Comparison of ENCODE assay signal across 21 cellular contexts in genomic region chr6:17186925-17187324, GRCh38.
DNase-seq lines count a peak whose midpoint lies in the region; FAIRE-seq and TF ChIP-seq lines count a peak whose summit lies in the region.
"Had no signal": no experiment of that assay in that cellular context is flagged by ENCODE, and none has a peak within 500 bp of the region (broad histone marks: within the 10 kb centered on the region; RNA-seq: fewer than 3 reads in every experiment).

No MANE protein-coding gene starts in this region.

- WGBS in small intestine, 3 donors = 83 to 93% (median 84%) methylated on average over 1 of the region's 1 CpG

- no peak overlapping the region for H3K27ac Mint-ChIP-seq in progenitor cell of endocrine pancreas
- H3K27ac Mint-ChIP-seq: B cell; CD4-positive, alpha-beta T cell; CD8-positive, alpha-beta T cell had no signal

- peaks cover 4% of the 10 kb centered on the region for H3K9me3 Mint-ChIP-seq in progenitor cell of endocrine pancreas (ENCODE audit: low read depth)
- H3K9me3 Mint-ChIP-seq: CD4-positive, alpha-beta T cell; CD8-positive, alpha-beta T cell had no signal

- no peak for TF ChIP-seq CTCF in HEK293 (tag by site-specific recombination; IDR thresholded peaks at IDR 0.05)
- no peak for TF ChIP-seq CTCF in progenitor cell of endocrine pancreas (IDR thresholded peaks at IDR 0.05; ENCODE audit: unreplicated experiment)

- no peak overlapping the region for H3K27ac ChIP-seq in HEK293 (ENCODE audit: extremely low read depth, low read depth, low read length)
- no peak overlapping the region for H3K27ac ChIP-seq in small intestine (ENCODE audit: low read depth in 1 of 2, low read length in 1 of 2)
- H3K27ac ChIP-seq: BLaER1 treated with 17β-estradiol and CSF1 and Interleukin-3, amounts not matched to agents 10 nM and 100 nM; C4-2B had no signal

- H3K36me3 ChIP-seq in HEK293 (ENCODE audit: control insufficient read depth in 2 of 2, insufficient read depth in 1 of 2, low read length in 2 of 2) = no peaks in the 10 kb centered on the region
- no peaks in the 10 kb centered on the region for H3K36me3 ChIP-seq in small intestine (ENCODE audit: control insufficient read depth in 2 of 2, insufficient read depth in 2 of 2, low read length in 2 of 2)
- H3K36me3 ChIP-seq: BLaER1 treated with 17β-estradiol and CSF1 and Interleukin-3, amounts not matched to agents 10 nM and 100 nM had no signal

- no peak overlapping the region for H3K4me3 Mint-ChIP-seq in progenitor cell of endocrine pancreas (ENCODE audit: low read depth)
- H3K4me3 Mint-ChIP-seq: B cell; CD4-positive, alpha-beta T cell; CD8-positive, alpha-beta T cell had no signal

- H3K4me1 Mint-ChIP-seq in progenitor cell of endocrine pancreas (ENCODE audit: low read depth) = no peaks in the 10 kb centered on the region
- H3K4me1 Mint-ChIP-seq: B cell had no signal

- H3K4me1 ChIP-seq in HEK293 (ENCODE audit: control insufficient read depth, insufficient read depth, low read length) (no peaks in the 10 kb centered on the region), small intestine (ENCODE audit: control insufficient read depth in 2 of 2, insufficient read depth in 1 of 2, low read depth in 1 of 2, low read length in 1 of 2) (no peaks in the 10 kb centered on the region)
- H3K4me1 ChIP-seq: Caco-2 had no signal

- CTCF ChIA-PET in HEK293 (lab: Yijun Ruan, JAX) = interaction anchor here (1.0 kb wide), 1 partner anchor 19 kb away, joined by 4 read pairs; no protein-coding TSS in a partner anchor

- POLR2A ChIA-PET in HEK293 (lab: Yijun Ruan, JAX) = no interaction called here

- H3K27me3 ChIP-seq in small intestine (ENCODE audit: control insufficient read depth in 2 of 2, insufficient read depth in 2 of 2, low read length in 2 of 2) = no peaks in the 10 kb centered on the region
- H3K27me3 ChIP-seq: BLaER1 treated with 17β-estradiol and CSF1 and Interleukin-3, amounts not matched to agents 10 nM and 100 nM had no signal

- H3K4me3 ChIP-seq in HEK293 (ENCODE audit: low read depth, low read length) = no peak overlapping the region
- H3K4me3 ChIP-seq in small intestine (ENCODE audit: low read depth in 1 of 2, low read length in 2 of 2) = no peak overlapping the region
- H3K4me3 ChIP-seq: BLaER1 treated with 17β-estradiol and CSF1 and Interleukin-3, amounts not matched to agents 10 nM and 100 nM; GM12878 had no signal

- peak; percentile 4 for FAIRE-seq in endometrium (lab: Jason Lieb, UNC)
- peak; percentile 39 for FAIRE-seq in small intestine (lab: Jason Lieb, UNC)
- FAIRE-seq: D721Med, GM12878, GM12892, GM18507 had no signal

- no peaks in the 10 kb centered on the region for H3K9me3 ChIP-seq in HEK293 (ENCODE audit: control insufficient read depth, insufficient read depth, low read depth, low read length)
- no peaks in the 10 kb centered on the region for H3K9me3 ChIP-seq in small intestine (ENCODE audit: control insufficient read depth, low read depth)

- H3K36me3 Mint-ChIP-seq in progenitor cell of endocrine pancreas (ENCODE audit: insufficient read depth) = no peaks in the 10 kb centered on the region
- H3K36me3 Mint-ChIP-seq: CD8-positive, alpha-beta T cell had no signal

- H3K27me3 Mint-ChIP-seq in progenitor cell of endocrine pancreas = peaks cover 2% of the 10 kb centered on the region

- no peak for DNase-seq in small intestine
- DNase-seq in AML-193 (lab: John Stamatoyannopoulos, UW) = no peak
- no peak for DNase-seq in progenitor cell of endocrine pancreas (ENCODE audit: low spot score, unreplicated experiment)
- no peak for DNase-seq in stimulated activated CD4-positive, alpha-beta T cell treated with anti-CD3 and anti-CD28 coated beads, Interleukin-4, amount 100 ng/mL, for 4 hours
- DNase-seq: 8988T; ACHN; Caco-2; Calu3; CD4-positive, alpha-beta T cell; CD8-positive, alpha-beta T cell; DMS79 treated with DMSO at 0.1 percent for 48 hours; GDM1 had no signal

TF ChIP-seq in HEK293, 187 proteins besides CTCF, POLR2A, EP300 and RAD21:
- TF ChIP-seq YY1 (tag by site-specific recombination; IDR thresholded peaks at IDR 0.05) (no peak), ZIC2 (tag by site-specific recombination; IDR thresholded peaks at IDR 0.05) (no peak), ZNF248 (tag by site-specific recombination; IDR thresholded peaks at IDR 0.05) (peak; percentile 93), ZNF433 (tag by site-specific recombination; IDR thresholded peaks at IDR 0.05; ENCODE audit: low read depth) (no peak), ZNF521 (tag by site-specific recombination; IDR thresholded peaks at IDR 0.05) (no peak), SP3 (tag by site-specific recombination; IDR thresholded peaks at IDR 0.05) (no peak), SETDB1 (IDR thresholded peaks at IDR 0.05; ENCODE audit: insufficient read length, low read length) (peak; percentile 35)
